Comparison of ENCODE assay signal across 1 cellular context in the genomic region with DNA sequence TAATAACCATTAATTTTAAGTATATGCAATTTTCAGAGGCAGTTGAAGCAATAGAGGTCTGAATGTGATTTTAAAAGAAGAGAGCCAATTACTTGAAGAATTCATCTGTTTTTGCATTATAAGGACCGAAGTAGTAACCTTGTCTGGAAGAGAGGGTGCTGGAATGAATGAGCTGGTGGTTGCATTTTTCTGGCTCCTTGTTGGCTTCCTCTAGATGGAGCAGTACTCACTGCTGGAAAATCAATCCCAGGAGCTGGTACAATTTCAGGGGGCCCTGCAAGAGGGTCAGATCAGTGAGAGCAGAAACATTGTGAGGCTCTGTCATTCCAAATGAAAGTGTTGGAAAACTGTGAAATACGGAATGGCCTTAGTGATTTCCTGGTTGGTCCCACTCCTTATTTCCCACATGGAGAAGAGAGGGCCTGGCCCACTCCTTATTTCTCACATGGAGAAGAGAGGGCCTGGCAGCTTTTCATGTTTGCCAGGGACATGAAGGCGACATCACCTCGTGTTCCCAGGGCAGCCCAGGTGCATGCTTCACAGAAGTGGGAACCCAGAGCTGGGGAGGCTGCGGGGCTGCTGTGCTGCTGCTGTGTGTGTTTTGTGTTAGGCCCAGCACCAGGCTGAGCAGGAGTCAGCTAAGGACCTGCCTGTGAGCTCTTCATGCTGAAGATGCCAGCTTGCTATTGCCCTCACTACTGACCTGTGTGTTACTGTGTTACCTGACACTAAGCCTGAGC.
TF ChIP-seq lines count a peak whose summit lies in the region.

No MANE protein-coding gene starts in this region.

TF ChIP-seq in GM23338, 12 proteins besides CTCF, POLR2A, EP300 and RAD21 (continued from another document):
- TF ChIP-seq, protein P1, sequence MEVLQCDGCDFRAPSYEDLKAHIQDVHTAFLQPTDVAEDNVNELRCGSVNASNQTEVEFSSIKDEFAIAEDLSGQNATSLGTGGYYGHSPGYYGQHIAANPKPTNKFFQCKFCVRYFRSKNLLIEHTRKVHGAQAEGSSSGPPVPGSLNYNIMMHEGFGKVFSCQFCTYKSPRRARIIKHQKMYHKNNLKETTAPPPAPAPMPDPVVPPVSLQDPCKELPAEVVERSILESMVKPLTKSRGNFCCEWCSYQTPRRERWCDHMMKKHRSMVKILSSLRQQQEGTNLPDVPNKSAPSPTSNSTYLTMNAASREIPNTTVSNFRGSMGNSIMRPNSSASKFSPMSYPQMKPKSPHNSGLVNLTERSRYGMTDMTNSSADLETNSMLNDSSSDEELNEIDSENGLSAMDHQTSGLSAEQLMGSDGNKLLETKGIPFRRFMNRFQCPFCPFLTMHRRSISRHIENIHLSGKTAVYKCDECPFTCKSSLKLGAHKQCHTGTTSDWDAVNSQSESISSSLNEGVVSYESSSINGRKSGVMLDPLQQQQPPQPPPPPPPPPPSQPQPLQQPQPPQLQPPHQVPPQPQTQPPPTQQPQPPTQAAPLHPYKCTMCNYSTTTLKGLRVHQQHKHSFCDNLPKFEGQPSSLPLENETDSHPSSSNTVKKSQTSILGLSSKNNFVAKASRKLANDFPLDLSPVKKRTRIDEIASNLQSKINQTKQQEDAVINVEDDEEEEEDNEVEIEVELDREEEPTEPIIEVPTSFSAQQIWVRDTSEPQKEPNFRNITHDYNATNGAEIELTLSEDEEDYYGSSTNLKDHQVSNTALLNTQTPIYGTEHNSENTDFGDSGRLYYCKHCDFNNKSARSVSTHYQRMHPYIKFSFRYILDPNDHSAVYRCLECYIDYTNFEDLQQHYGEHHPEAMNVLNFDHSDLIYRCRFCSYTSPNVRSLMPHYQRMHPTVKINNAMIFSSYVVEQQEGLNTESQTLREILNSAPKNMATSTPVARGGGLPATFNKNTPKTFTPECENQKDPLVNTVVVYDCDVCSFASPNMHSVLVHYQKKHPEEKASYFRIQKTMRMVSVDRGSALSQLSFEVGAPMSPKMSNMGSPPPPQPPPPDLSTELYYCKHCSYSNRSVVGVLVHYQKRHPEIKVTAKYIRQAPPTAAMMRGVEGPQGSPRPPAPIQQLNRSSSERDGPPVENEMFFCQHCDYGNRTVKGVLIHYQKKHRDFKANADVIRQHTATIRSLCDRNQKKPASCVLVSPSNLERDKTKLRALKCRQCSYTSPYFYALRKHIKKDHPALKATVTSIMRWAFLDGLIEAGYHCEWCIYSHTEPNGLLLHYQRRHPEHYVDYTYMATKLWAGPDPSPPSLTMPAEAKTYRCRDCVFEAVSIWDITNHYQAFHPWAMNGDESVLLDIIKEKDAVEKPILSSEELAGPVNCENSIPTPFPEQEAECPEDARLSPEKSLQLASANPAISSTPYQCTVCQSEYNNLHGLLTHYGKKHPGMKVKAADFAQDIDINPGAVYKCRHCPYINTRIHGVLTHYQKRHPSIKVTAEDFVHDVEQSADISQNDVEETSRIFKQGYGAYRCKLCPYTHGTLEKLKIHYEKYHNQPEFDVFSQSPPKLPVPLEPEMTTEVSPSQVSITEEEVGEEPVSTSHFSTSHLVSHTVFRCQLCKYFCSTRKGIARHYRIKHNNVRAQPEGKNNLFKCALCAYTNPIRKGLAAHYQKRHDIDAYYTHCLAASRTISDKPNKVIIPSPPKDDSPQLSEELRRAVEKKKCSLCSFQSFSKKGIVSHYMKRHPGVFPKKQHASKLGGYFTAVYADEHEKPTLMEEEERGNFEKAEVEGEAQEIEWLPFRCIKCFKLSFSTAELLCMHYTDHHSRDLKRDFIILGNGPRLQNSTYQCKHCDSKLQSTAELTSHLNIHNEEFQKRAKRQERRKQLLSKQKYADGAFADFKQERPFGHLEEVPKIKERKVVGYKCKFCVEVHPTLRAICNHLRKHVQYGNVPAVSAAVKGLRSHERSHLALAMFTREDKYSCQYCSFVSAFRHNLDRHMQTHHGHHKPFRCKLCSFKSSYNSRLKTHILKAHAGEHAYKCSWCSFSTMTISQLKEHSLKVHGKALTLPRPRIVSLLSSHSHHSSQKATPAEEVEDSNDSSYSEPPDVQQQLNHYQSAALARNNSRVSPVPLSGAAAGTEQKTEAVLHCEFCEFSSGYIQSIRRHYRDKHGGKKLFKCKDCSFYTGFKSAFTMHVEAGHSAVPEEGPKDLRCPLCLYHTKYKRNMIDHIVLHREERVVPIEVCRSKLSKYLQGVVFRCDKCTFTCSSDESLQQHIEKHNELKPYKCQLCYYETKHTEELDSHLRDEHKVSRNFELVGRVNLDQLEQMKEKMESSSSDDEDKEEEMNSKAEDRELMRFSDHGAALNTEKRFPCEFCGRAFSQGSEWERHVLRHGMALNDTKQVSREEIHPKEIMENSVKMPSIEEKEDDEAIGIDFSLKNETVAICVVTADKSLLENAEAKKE (CRISPR knock-in tag; IDR thresholded peaks at IDR 0.05) = no peak
- TF ChIP-seq ZNF114 (CRISPR knock-in tag; IDR thresholded peaks at IDR 0.05) = no peak
- TF ChIP-seq NANOG (IDR thresholded peaks at IDR 0.05; ENCODE audit: borderline replicate concordance) = no peak
- no peak for TF ChIP-seq EZH2phosphoT487 (IDR thresholded peaks at IDR 0.05; ENCODE audit: unreplicated experiment)
- TF ChIP-seq, protein P2, sequence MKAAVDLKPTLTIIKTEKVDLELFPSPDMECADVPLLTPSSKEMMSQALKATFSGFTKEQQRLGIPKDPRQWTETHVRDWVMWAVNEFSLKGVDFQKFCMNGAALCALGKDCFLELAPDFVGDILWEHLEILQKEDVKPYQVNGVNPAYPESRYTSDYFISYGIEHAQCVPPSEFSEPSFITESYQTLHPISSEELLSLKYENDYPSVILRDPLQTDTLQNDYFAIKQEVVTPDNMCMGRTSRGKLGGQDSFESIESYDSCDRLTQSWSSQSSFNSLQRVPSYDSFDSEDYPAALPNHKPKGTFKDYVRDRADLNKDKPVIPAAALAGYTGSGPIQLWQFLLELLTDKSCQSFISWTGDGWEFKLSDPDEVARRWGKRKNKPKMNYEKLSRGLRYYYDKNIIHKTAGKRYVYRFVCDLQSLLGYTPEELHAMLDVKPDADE (IDR thresholded peaks at IDR 0.05) = no peak
- TF ChIP-seq, protein P3, sequence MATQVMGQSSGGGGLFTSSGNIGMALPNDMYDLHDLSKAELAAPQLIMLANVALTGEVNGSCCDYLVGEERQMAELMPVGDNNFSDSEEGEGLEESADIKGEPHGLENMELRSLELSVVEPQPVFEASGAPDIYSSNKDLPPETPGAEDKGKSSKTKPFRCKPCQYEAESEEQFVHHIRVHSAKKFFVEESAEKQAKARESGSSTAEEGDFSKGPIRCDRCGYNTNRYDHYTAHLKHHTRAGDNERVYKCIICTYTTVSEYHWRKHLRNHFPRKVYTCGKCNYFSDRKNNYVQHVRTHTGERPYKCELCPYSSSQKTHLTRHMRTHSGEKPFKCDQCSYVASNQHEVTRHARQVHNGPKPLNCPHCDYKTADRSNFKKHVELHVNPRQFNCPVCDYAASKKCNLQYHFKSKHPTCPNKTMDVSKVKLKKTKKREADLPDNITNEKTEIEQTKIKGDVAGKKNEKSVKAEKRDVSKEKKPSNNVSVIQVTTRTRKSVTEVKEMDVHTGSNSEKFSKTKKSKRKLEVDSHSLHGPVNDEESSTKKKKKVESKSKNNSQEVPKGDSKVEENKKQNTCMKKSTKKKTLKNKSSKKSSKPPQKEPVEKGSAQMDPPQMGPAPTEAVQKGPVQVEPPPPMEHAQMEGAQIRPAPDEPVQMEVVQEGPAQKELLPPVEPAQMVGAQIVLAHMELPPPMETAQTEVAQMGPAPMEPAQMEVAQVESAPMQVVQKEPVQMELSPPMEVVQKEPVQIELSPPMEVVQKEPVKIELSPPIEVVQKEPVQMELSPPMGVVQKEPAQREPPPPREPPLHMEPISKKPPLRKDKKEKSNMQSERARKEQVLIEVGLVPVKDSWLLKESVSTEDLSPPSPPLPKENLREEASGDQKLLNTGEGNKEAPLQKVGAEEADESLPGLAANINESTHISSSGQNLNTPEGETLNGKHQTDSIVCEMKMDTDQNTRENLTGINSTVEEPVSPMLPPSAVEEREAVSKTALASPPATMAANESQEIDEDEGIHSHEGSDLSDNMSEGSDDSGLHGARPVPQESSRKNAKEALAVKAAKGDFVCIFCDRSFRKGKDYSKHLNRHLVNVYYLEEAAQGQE (IDR thresholded peaks at IDR 0.05; ENCODE audit: unreplicated experiment) = no peak
- no peak for TF ChIP-seq POLR2AphosphoS5 (IDR thresholded peaks at IDR 0.05; ENCODE audit: low read depth)
